9 cellular contexts compared by ENCODE assay signal in the genomic region with DNA sequence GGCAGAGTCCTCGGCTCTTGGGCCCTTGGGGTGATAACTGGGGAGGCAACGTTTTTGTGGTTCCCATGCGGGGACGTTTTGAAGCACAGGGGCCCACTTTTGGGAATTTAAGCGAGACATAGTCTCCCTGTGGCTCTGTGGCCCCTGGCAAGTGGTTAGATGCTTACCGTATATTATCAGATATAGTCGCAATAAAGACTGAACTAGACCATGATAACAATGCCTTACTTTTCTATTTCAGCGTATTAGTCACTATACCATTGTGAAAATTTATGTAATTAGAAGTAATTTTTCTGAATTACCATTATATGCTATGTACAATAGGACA. TPM values are rescaled to one million over a fixed set of nuclear protein-coding genes. Genes with fewer than 3 reads are reported as not detected.
DNase-seq lines count a peak whose midpoint lies in the region; ATAC-seq, FAIRE-seq and TF ChIP-seq lines count a peak whose summit lies in the region.
"Had no signal": no experiment of that assay in that cellular context is flagged by ENCODE, and none has a peak within 500 bp of the region (broad histone marks: within the 10 kb centered on the region; RNA-seq: fewer than 3 reads in every experiment).

No MANE protein-coding gene starts in this region.

- peak overlapping the region; percentile 85 for H3K4me3 Mint-ChIP-seq in T-helper 1 cell treated with Interleukin-12 subunit alpha and Interleukin-12 subunit beta and Interleukin-4 antibody, amounts not matched to agents 30 μg/mL and 1 μg/mL, for 36 hours

- FAIRE-seq in GM19239 (lab: Jason Lieb, UNC): no peak

- ATAC-seq in SK-N-SH treated with all-trans-retinoic acid at 6 μM for 48 hours: peak; percentile 57

- H3K4me3 ChIP-seq in right atrium auricular region (peak overlapping the region; percentile 74 to 79), stomach (peak overlapping the region; percentile 72 to 89 (median 78))

- DNase-seq in T-helper 1 cell: no peak
- no peak for DNase-seq in right atrium auricular region (ENCODE audit: low spot score)
- no peak for DNase-seq in stomach
- no peak for DNase-seq in MV-4-11 (lab: John Stamatoyannopoulos, UW)
- no peak for DNase-seq in GM19239 (ENCODE audit: insufficient read length, low spot score)
- no peak for DNase-seq in NCI-H1436 treated with DMSO at 0.1 percent for 48 hours (lab: John Stamatoyannopoulos, UW)

- TF ChIP-seq POLR2A in stomach (IDR thresholded peaks at IDR 0.05): no peak

- H3K36me3 ChIP-seq in right atrium auricular region (no peaks in the 10 kb centered on the region), stomach (no peaks in the 10 kb centered on the region)

- H3K27me3 Mint-ChIP-seq in T-helper 1 cell treated with Interleukin-12 subunit alpha and Interleukin-12 subunit beta and Interleukin-4 antibody, amounts not matched to agents 30 μg/mL and 1 μg/mL, for 36 hours (ENCODE audit: low read depth): peaks cover 21% of the 10 kb centered on the region

- peak overlapping the region; percentile 74 for H3K27ac Mint-ChIP-seq in T-helper 1 cell treated with Interleukin-12 subunit alpha and Interleukin-12 subunit beta and Interleukin-4 antibody, amounts not matched to agents 30 μg/mL and 1 μg/mL, for 36 hours

- H3K4me1 Mint-ChIP-seq in T-helper 1 cell treated with Interleukin-12 subunit alpha and Interleukin-12 subunit beta and Interleukin-4 antibody, amounts not matched to agents 30 μg/mL and 1 μg/mL, for 36 hours (ENCODE audit: low read depth): peaks cover 23% of the 10 kb centered on the region

- WGBS in stomach, 5 donors: 0 to 3% (median 2%) methylated on average over 8 of the region's 8 CpGs

- TF ChIP-seq EP300 in stomach (IDR thresholded peaks at IDR 0.05): no peak

- TF ChIP-seq CTCF in right atrium auricular region (IDR thresholded peaks at IDR 0.05): no peak
- no peak for TF ChIP-seq CTCF in stomach (IDR thresholded peaks at IDR 0.05)

- H3K9me3 ChIP-seq in right atrium auricular region: no peaks in the 10 kb centered on the region
- no peaks in the 10 kb centered on the region for H3K9me3 ChIP-seq in stomach

- H3K36me3 Mint-ChIP-seq in T-helper 1 cell treated with Interleukin-12 subunit alpha and Interleukin-12 subunit beta and Interleukin-4 antibody, amounts not matched to agents 30 μg/mL and 1 μg/mL, for 36 hours (ENCODE audit: low read depth): no peaks in the 10 kb centered on the region

- H3K4me1 ChIP-seq in right atrium auricular region (peaks cover 0 to 36% of the 10 kb centered on the region in 2 donors), stomach (peaks cover 23 to 30% (median 25%) of the 10 kb centered on the region in 4 donors)

- no peaks in the 10 kb centered on the region for H3K9me3 Mint-ChIP-seq in T-helper 1 cell treated with Interleukin-12 subunit alpha and Interleukin-12 subunit beta and Interleukin-4 antibody, amounts not matched to agents 30 μg/mL and 1 μg/mL, for 36 hours

- intact Hi-C loops in stomach (cut with DNase I; ENCODE audit: low total_unique reads): no loop called here

- no peaks in the 10 kb centered on the region for H3K27me3 ChIP-seq in right atrium auricular region
- no peaks in the 10 kb centered on the region for H3K27me3 ChIP-seq in stomach

- H3K27ac ChIP-seq in right atrium auricular region: peak overlapping the region; percentile 86 to 95
- H3K27ac ChIP-seq in stomach: peak overlapping the region; percentile 89 to 93 (median 89)

TF ChIP-seq in SK-N-SH treated with all-trans-retinoic acid at 6 μM for 48 hours, 23 proteins besides CTCF, POLR2A, EP300 and RAD21 (continues in another document):
- no peak for TF ChIP-seq GLIS3 (CRISPR knock-in tag; IDR thresholded peaks at IDR 0.05)
- no peak for TF ChIP-seq CSDC2 (CRISPR knock-in tag; IDR thresholded peaks at IDR 0.05)
- TF ChIP-seq ZNF565 (CRISPR knock-in tag; conservative IDR thresholded peaks at IDR 0.05; ENCODE audit: low read depth): no peak
- TF ChIP-seq TOX (CRISPR knock-in tag; IDR thresholded peaks at IDR 0.05; ENCODE audit: borderline replicate concordance): no peak
- TF ChIP-seq ZNF8 (CRISPR knock-in tag; IDR thresholded peaks at IDR 0.05): no peak
- no peak for TF ChIP-seq RARB (CRISPR knock-in tag; IDR thresholded peaks at IDR 0.05)
- TF ChIP-seq, protein P1, sequence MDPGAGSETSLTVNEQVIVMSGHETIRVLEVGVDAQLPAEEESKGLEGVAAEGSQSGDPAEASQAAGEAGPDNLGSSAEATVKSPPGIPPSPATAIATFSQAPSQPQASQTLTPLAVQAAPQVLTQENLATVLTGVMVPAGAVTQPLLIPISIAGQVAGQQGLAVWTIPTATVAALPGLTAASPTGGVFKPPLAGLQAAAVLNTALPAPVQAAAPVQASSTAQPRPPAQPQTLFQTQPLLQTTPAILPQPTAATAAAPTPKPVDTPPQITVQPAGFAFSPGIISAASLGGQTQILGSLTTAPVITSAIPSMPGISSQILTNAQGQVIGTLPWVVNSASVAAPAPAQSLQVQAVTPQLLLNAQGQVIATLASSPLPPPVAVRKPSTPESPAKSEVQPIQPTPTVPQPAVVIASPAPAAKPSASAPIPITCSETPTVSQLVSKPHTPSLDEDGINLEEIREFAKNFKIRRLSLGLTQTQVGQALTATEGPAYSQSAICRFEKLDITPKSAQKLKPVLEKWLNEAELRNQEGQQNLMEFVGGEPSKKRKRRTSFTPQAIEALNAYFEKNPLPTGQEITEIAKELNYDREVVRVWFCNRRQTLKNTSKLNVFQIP (CRISPR knock-in tag; IDR thresholded peaks at IDR 0.05; ENCODE audit: borderline replicate concordance, low read depth): no peak
- TF ChIP-seq, protein P2, sequence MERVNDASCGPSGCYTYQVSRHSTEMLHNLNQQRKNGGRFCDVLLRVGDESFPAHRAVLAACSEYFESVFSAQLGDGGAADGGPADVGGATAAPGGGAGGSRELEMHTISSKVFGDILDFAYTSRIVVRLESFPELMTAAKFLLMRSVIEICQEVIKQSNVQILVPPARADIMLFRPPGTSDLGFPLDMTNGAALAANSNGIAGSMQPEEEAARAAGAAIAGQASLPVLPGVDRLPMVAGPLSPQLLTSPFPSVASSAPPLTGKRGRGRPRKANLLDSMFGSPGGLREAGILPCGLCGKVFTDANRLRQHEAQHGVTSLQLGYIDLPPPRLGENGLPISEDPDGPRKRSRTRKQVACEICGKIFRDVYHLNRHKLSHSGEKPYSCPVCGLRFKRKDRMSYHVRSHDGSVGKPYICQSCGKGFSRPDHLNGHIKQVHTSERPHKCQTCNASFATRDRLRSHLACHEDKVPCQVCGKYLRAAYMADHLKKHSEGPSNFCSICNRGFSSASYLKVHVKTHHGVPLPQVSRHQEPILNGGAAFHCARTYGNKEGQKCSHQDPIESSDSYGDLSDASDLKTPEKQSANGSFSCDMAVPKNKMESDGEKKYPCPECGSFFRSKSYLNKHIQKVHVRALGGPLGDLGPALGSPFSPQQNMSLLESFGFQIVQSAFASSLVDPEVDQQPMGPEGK (CRISPR knock-in tag; IDR thresholded peaks at IDR 0.05; ENCODE audit: borderline replicate concordance): no peak
- TF ChIP-seq TCF4 (CRISPR knock-in tag; IDR thresholded peaks at IDR 0.05; ENCODE audit: borderline replicate concordance): no peak
- no peak for TF ChIP-seq PPARA (CRISPR knock-in tag; IDR thresholded peaks at IDR 0.05; ENCODE audit: borderline replicate concordance)
- TF ChIP-seq, protein P3, sequence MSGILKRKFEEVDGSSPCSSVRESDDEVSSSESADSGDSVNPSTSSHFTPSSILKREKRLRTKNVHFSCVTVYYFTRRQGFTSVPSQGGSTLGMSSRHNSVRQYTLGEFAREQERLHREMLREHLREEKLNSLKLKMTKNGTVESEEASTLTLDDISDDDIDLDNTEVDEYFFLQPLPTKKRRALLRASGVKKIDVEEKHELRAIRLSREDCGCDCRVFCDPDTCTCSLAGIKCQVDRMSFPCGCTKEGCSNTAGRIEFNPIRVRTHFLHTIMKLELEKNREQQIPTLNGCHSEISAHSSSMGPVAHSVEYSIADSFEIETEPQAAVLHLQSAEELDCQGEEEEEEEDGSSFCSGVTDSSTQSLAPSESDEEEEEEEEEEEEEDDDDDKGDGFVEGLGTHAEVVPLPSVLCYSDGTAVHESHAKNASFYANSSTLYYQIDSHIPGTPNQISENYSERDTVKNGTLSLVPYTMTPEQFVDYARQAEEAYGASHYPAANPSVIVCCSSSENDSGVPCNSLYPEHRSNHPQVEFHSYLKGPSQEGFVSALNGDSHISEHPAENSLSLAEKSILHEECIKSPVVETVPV (CRISPR knock-in tag; IDR thresholded peaks at IDR 0.05): no peak
- no peak for TF ChIP-seq ZFP30 (CRISPR knock-in tag; IDR thresholded peaks at IDR 0.05)
- no peak for TF ChIP-seq BACH2 (CRISPR knock-in tag; IDR thresholded peaks at IDR 0.05; ENCODE audit: borderline replicate concordance)
- no peak for TF ChIP-seq SNAI2 (CRISPR knock-in tag; IDR thresholded peaks at IDR 0.05)
- TF ChIP-seq, protein P4, sequence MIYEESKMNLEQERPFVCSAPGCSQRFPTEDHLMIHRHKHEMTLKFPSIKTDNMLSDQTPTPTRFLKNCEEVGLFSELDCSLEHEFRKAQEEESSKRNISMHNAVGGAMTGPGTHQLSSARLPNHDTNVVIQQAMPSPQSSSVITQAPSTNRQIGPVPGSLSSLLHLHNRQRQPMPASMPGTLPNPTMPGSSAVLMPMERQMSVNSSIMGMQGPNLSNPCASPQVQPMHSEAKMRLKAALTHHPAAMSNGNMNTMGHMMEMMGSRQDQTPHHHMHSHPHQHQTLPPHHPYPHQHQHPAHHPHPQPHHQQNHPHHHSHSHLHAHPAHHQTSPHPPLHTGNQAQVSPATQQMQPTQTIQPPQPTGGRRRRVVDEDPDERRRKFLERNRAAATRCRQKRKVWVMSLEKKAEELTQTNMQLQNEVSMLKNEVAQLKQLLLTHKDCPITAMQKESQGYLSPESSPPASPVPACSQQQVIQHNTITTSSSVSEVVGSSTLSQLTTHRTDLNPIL (CRISPR knock-in tag; IDR thresholded peaks at IDR 0.05; ENCODE audit: low read depth): no peak

RNA-seq across cellular contexts. Expression of gene RCAN1, which starts 0.5 kb away (rescaled TPM):
- 10 to 100 TPM; 26.1 to 38.0 TPM for total RNA-seq in right atrium auricular region
- 10 to 100 TPM; 23.9 to 85.7 (median 32.1) TPM for total RNA-seq in stomach
- 10 to 100 TPM; 15.6 to 36.9 (median 24.3) TPM for polyA plus RNA-seq in stomach

RNA-seq across cellular contexts. Expression of gene CLIC6, which starts 53.3 kb away (rescaled TPM):
- total RNA-seq in right atrium auricular region (1 to 10 TPM; 5.1 to 7.0 TPM), stomach (10 to 100 TPM in 4 of 5 donors, 1 to 10 TPM in 1; 3.8 to 84.9 (median 64.3) TPM)
- polyA plus RNA-seq in stomach: 100 to 1,000 TPM in 1 of 3 donors, 10 to 100 TPM in 2; 42.0 to 103 (median 65.2) TPM
- total RNA-seq: dermis microvascular lymphatic vessel endothelial cell had no signal
